In the genomic region with DNA sequence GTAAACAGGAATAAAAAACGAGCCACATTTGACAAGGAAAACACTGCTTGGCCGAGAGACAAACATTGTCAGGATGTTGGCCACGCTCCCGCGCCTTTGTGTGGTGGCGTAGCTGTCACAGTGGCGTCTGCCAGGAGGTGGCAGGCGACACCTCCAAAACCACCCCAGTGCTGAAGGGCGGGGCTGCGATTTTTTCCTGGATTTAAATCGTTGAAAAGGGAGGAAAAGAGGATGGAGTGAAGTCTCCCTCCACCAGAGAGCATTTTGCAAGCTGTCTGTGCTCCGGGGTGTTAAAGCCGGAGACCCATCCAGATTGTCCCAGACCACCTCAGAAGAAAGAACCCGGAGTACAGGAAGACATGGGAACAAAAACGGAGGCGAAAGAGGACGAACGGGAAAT, we compare ENCODE assay signal across 9 cellular contexts.
DNase-seq lines count a peak whose midpoint lies in the region; ATAC-seq and TF ChIP-seq lines count a peak whose summit lies in the region.
"Had no signal": no experiment of that assay in that cellular context is flagged by ENCODE, and none has a peak within 500 bp of the region (broad histone marks: within the 10 kb centered on the region; RNA-seq: fewer than 3 reads in every experiment).

No MANE protein-coding gene starts in this region.

- peak overlapping the region; percentile 36 for H3K27ac ChIP-seq in muscle layer of colon (ENCODE audit: low read depth, low read length)
- H3K27ac ChIP-seq: neutrophil had no signal

- no peak for ATAC-seq in GM21367 (IDR thresholded peaks at IDR 0.05; ENCODE audit: unreplicated experiment)

- H3K36me3 ChIP-seq in muscle layer of colon (ENCODE audit: insufficient read depth, low read length): peaks cover 25% of the 10 kb centered on the region

- peaks cover 21% of the 10 kb centered on the region for H3K4me1 ChIP-seq in muscle layer of colon (ENCODE audit: insufficient read depth, low read length)

- no peak overlapping the region for H3K9ac ChIP-seq in muscle layer of colon (ENCODE audit: low read length)

- no peaks in the 10 kb centered on the region for H3K9me3 ChIP-seq in muscle layer of colon (ENCODE audit: low read length)
- H3K9me3 ChIP-seq: neutrophil had no signal

- peak; percentile 49 for TF ChIP-seq CTCF in GM13976 (IDR thresholded peaks at IDR 0.05; ENCODE audit: borderline replicate concordance, control extremely low read depth, extremely low read depth, insufficient read depth, missing control alignments)

- peak overlapping the region in 1 of 2 donors; percentile 18 for H3K4me3 ChIP-seq in muscle layer of colon (ENCODE audit: low read depth in 1 of 2, low read length in 2 of 2)

- DNase-seq in 8988T (peak; percentile 67), GM13976 (ENCODE audit: low spot score) (peak; percentile 81), NCI-H524 treated with DMSO at 0.1 percent for 48 hours (lab: John Stamatoyannopoulos, UW) (peak; percentile 23), fibroblast of gingiva (ENCODE audit: low read depth) (peak; percentile 79), stromal cell of bone marrow (ENCODE audit: low read depth) (peak; percentile 62)
- peak; percentile 57 for DNase-seq in activated T-cell treated with anti-CD3 and anti-CD28 coated beads, Interleukin-2, amount 50 U/mL, for 48 hours

- no peaks in the 10 kb centered on the region for H3K27me3 ChIP-seq in muscle layer of colon (ENCODE audit: control insufficient read depth in 1 of 2, insufficient read depth in 2 of 2, low read length in 2 of 2)
- H3K27me3 ChIP-seq: neutrophil had no signal

- in situ Hi-C loops in GM13976 (cut with MboI; ENCODE audit: low sequenced_read_pairs, unreplicated experiment): loop anchor here (10.0 kb wide), 1 partner anchor 190 kb away; no protein-coding TSS in a partner anchor

Comparison
In these comparisons a context has a peak if more than half of its experiments do, and no peak if none do; other contexts are left out.
1. DNase-seq: peak in every context shown above with its lines; median percentile 81 in GM13976; 79 in fibroblast of gingiva; 67 in 8988T; 62 in stromal cell of bone marrow; 57 in activated T-cell treated with anti-CD3 and anti-CD28 coated beads, Interleukin-2, amount 50 U/mL, for 48 hours; 23 in NCI-H524 treated with DMSO at 0.1 percent for 48 hours.